19 cellular contexts compared by ENCODE assay signal in genomic region chr5:9977070-9977469, GRCh38.
"Had no signal": no experiment of that assay in that cellular context is flagged by ENCODE, and none has a peak within 500 bp of the region (broad histone marks: within the 10 kb centered on the region; RNA-seq: fewer than 3 reads in every experiment).

No MANE protein-coding gene starts in this region.

- ATAC-seq: activated CD4-positive, alpha-beta T cell treated with anti-CD3 and anti-CD28 coated beads for 36 hours; foreskin keratinocyte; natural killer cell; stimulated activated naive B cell treated with anti-CD40 and anti-IgM and Interleukin-4, amounts not matched to agents 10 μg/mL and 1 μg/mL and 100 μg/mL, for 72 hours had no signal

- H3K4me1 ChIP-seq: foreskin keratinocyte, left ventricle myocardium inferior, sigmoid colon had no signal

- H3K9me3 ChIP-seq: left ventricle myocardium inferior, sigmoid colon had no signal

- H3K4me3 ChIP-seq: left ventricle myocardium inferior, sigmoid colon, smooth muscle cell had no signal

- H3K36me3 ChIP-seq: left ventricle myocardium inferior, sigmoid colon had no signal

- H3K27me3 ChIP-seq: foreskin keratinocyte, sigmoid colon had no signal

- H3K27ac ChIP-seq: foreskin keratinocyte, left ventricle myocardium inferior, sigmoid colon had no signal

- DNase-seq: activated B cell treated with CpG ODN at 0.5 μM for 24 hours; activated CD4-positive, alpha-beta T cell treated with anti-CD3 and anti-CD28 coated beads for 36 hours; activated CD4-positive, alpha-beta T cell treated with anti-CD3 and anti-CD28 coated beads, Interleukin-2, amount 50 U/mL, for 4 hours; activated naive CD4-positive, alpha-beta T cell treated with Interleukin-2 at 50 U/mL for 16 hours; activated naive CD8-positive, alpha-beta T cell treated with anti-CD3 and anti-CD28 coated beads for 36 hours; activated T-cell treated with anti-CD3 and anti-CD28 coated beads, Interleukin-2, amount 50 U/mL, for 48 hours; central memory CD4-positive, alpha-beta T cell; dermis blood vessel endothelial cell; effector CD8-positive, alpha-beta T cell; erythroblast; foreskin keratinocyte; left ventricle myocardium inferior; mammary epithelial cell; natural killer cell; retina; sigmoid colon; stimulated activated CD4-positive, alpha-beta T cell treated with anti-CD3 and anti-CD28 coated beads, Interleukin-15, amount 100 ng/mL, for 24 hours; stimulated activated naive B cell treated with anti-CD40 and anti-IgM and Interleukin-4, amounts not matched to agents 10 μg/mL and 1 μg/mL and 100 μg/mL, for 72 hours had no signal
